ENCODE assay signal across 22 cellular contexts in the genomic region with DNA sequence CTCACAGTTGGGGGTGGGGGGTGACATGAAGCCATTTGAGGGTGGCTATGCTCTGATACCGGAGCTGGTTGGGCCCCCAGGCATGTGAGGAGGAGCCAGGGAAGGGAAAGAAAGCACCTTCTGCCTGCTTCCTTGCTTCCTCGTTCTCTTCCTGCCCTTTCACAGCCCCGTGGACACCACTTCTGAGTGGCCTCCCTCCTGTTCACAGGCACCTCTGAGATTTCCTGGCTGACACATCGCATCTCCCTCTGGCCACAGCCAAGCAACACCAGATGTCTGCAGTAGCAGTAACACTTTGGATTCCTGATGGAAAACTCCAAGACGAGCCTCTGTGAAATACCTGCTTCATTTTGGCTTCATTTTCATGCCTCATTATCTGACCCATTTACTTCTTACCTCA.
A peak's percentile ranks its signal among the peaks of the same experiment; 100 is the strongest.
DNase-seq lines count a peak whose midpoint lies in the region; ATAC-seq, FAIRE-seq and TF ChIP-seq lines count a peak whose summit lies in the region.
"Had no signal": no experiment of that assay in that cellular context is flagged by ENCODE, and none has a peak within 500 bp of the region (broad histone marks: within the 10 kb centered on the region; RNA-seq: fewer than 3 reads in every experiment).

No MANE protein-coding gene starts in this region.

- TF ChIP-seq EP300 in tibial nerve (IDR thresholded peaks at IDR 0.05), result no peak

- intact Hi-C loops in Right ventricle myocardium inferior (cut with DNase I) (no loop called here), cardiac septum (cut with DNase I) (no loop called here), right lobe of liver (cut with DNase I) (no loop called here)
- intact Hi-C loops in CD4-positive, alpha-beta memory T cell (cut with micrococcal nuclease), result no loop called here

- 69% methylated on average over 4 of the region's 5 CpGs for WGBS in right lobe of liver (ENCODE audit: insufficient coverage, low coverage, low lambda C conversion rate, missing lambda C conversion rate)
- whole genome bisulfite sequencing in tibial nerve, 2 donors, result 44 to 48% methylated on average over 5 of the region's 5 CpGs

- peak overlapping the region; percentile 30 for H3K27ac Mint-ChIP-seq in mesothelial cell of epicardium
- H3K27ac Mint-ChIP-seq in CD4-positive, alpha-beta memory T cell, result no peak overlapping the region
- H3K27ac Mint-ChIP-seq: activated naive CD4-positive, alpha-beta T cell treated with anti-CD3 and anti-CD28 coated beads, Interleukin-2, amount 50 U/mL, for 72 hours; T-helper 2 cell treated with Interferon-gamma antibody and Interleukin-4, amounts not matched to agents 5 μg/mL and 100 μg/mL, for 36 hours had no signal

- no peaks in the 10 kb centered on the region for H3K27me3 ChIP-seq in bronchial epithelial cell (ENCODE audit: control insufficient read depth, insufficient read depth, low read length)
- no peaks in the 10 kb centered on the region for H3K27me3 ChIP-seq in CD4-positive, alpha-beta memory T cell (ENCODE audit: insufficient read depth, low read length)
- H3K27me3 ChIP-seq in MM.1S (replicated peaks; ENCODE audit: insufficient read depth, low read length), result no peaks in the 10 kb centered on the region
- no peaks in the 10 kb centered on the region for H3K27me3 ChIP-seq in right lobe of liver
- no peaks in the 10 kb centered on the region for H3K27me3 ChIP-seq in tibial nerve
- H3K27me3 ChIP-seq: body of pancreas, SJSA1 had no signal

- no peaks in the 10 kb centered on the region for H3K36me3 Mint-ChIP-seq in mesothelial cell of epicardium
- H3K36me3 Mint-ChIP-seq in CD4-positive, alpha-beta memory T cell, result peaks cover 0 to 2% of the 10 kb centered on the region in 2 donors
- H3K36me3 Mint-ChIP-seq: activated naive CD4-positive, alpha-beta T cell treated with anti-CD3 and anti-CD28 coated beads, Interleukin-2, amount 50 U/mL, for 72 hours had no signal

- no peaks in the 10 kb centered on the region for H4K20me1 ChIP-seq in MM.1S (ENCODE audit: insufficient read depth, low read length)

- H3K9me3 Mint-ChIP-seq in mesothelial cell of epicardium, result peaks cover 1% of the 10 kb centered on the region
- H3K9me3 Mint-ChIP-seq in CD4-positive, alpha-beta memory T cell, result peaks cover 0 to 2% (median 0%) of the 10 kb centered on the region in 8 donors
- H3K9me3 Mint-ChIP-seq: activated naive CD4-positive, alpha-beta T cell treated with anti-CD3 and anti-CD28 coated beads, Interleukin-2, amount 50 U/mL, for 72 hours; CD4-positive, alpha-beta T cell had no signal

- no peak for TF ChIP-seq CTCF in bronchial epithelial cell (IDR thresholded peaks at IDR 0.05; ENCODE audit: insufficient read depth, low read length, severe bottlenecking)
- TF ChIP-seq CTCF in mesothelial cell of epicardium (IDR thresholded peaks at IDR 0.05; ENCODE audit: unreplicated experiment), result no peak
- TF ChIP-seq CTCF in MM.1S (IDR thresholded peaks at IDR 0.05; ENCODE audit: low read length), result no peak
- TF ChIP-seq CTCF in right lobe of liver (IDR thresholded peaks at IDR 0.05), result no peak
- TF ChIP-seq CTCF in tibial nerve (IDR thresholded peaks at IDR 0.05), result no peak

- no peak overlapping the region for H2AFZ ChIP-seq in MM.1S (ENCODE audit: low read length)

- no peaks in the 10 kb centered on the region for H3K4me1 ChIP-seq in CD4-positive, alpha-beta memory T cell (ENCODE audit: insufficient read depth, low read length)
- H3K4me1 ChIP-seq in MM.1S (ENCODE audit: low read length) (peaks cover 11% of the 10 kb centered on the region), right lobe of liver (peaks cover 0 to 62% (median 15%) of the 10 kb centered on the region in 4 donors), tibial nerve (peaks cover 0 to 19% (median 0%) of the 10 kb centered on the region in 4 donors)
- H3K4me1 ChIP-seq: SJSA1 had no signal

- H3K27ac ChIP-seq in CD4-positive, alpha-beta memory T cell (ENCODE audit: low read depth, low read length), result no peak overlapping the region
- H3K27ac ChIP-seq in MM.1S (ENCODE audit: low read length), result no peak overlapping the region
- H3K27ac ChIP-seq in right lobe of liver, result no peak overlapping the region
- peak overlapping the region in 1 of 4 donors; percentile 37 for H3K27ac ChIP-seq in tibial nerve
- H3K27ac ChIP-seq: SJSA1, skin epidermis had no signal

- no peak for TF ChIP-seq POLR2A in right lobe of liver (IDR thresholded peaks at IDR 0.05)
- TF ChIP-seq POLR2A in tibial nerve (IDR thresholded peaks at IDR 0.05), result no peak

- no peak overlapping the region for H3K4me3 Mint-ChIP-seq in mesothelial cell of epicardium
- H3K4me3 Mint-ChIP-seq in CD4-positive, alpha-beta memory T cell, result no peak overlapping the region
- H3K4me3 Mint-ChIP-seq: CD4-positive, alpha-beta T cell; naive thymus-derived CD8-positive, alpha-beta T cell; T-helper 2 cell treated with Interferon-gamma antibody and Interleukin-4, amounts not matched to agents 5 μg/mL and 100 μg/mL, for 36 hours had no signal

- no peaks in the 10 kb centered on the region for H3K27me3 Mint-ChIP-seq in mesothelial cell of epicardium (ENCODE audit: low read depth)
- H3K27me3 Mint-ChIP-seq in CD4-positive, alpha-beta memory T cell, result no peaks in the 10 kb centered on the region
- H3K27me3 Mint-ChIP-seq: CD4-positive, alpha-beta T cell; naive thymus-derived CD8-positive, alpha-beta T cell had no signal

- H3K36me3 ChIP-seq in bronchial epithelial cell (ENCODE audit: control insufficient read depth, insufficient read depth, low read length), result no peaks in the 10 kb centered on the region
- H3K36me3 ChIP-seq in CD4-positive, alpha-beta memory T cell (ENCODE audit: insufficient read depth, low read length), result no peaks in the 10 kb centered on the region
- no peaks in the 10 kb centered on the region for H3K36me3 ChIP-seq in MM.1S (replicated peaks; ENCODE audit: insufficient read depth, low read length)
- no peaks in the 10 kb centered on the region for H3K36me3 ChIP-seq in right lobe of liver
- no peaks in the 10 kb centered on the region for H3K36me3 ChIP-seq in tibial nerve
- H3K36me3 ChIP-seq: HAP-1, SJSA1 had no signal

- FAIRE-seq in bronchial epithelial cell (lab: Jason Lieb, UNC), result no peak

- peak; percentile 63 for ATAC-seq in Right ventricle myocardium inferior
- ATAC-seq in right lobe of liver, result no peak
- ATAC-seq: activated naive CD4-positive, alpha-beta T cell treated with anti-CD3 and anti-CD28 coated beads, Interleukin-2, amount 50 U/mL, for 72 hours; body of pancreas; naive thymus-derived CD8-positive, alpha-beta T cell had no signal

- H3K4me3 ChIP-seq in bronchial epithelial cell (ENCODE audit: low read depth, low read length) (no peak overlapping the region), MM.1S (ENCODE audit: low read length) (no peak overlapping the region), right lobe of liver (no peak overlapping the region), tibial nerve (no peak overlapping the region)
- no peak overlapping the region for H3K4me3 ChIP-seq in CD4-positive, alpha-beta memory T cell (ENCODE audit: low read length in 2 of 2)
- H3K4me3 ChIP-seq: body of pancreas, HAP-1, SJSA1, skin epidermis had no signal

- DNase-seq in Right ventricle myocardium inferior (ENCODE audit: missing footprints) (no peak), cardiac septum (ENCODE audit: low spot score) (no peak), bronchial epithelial cell (ENCODE audit: low read depth) (peak; percentile 36), mesothelial cell of epicardium (ENCODE audit: low spot score in 2 of 2, unreplicated experiment in 2 of 2) (no peak), MM.1S (no peak), right lobe of liver (no peak), tibial nerve (ENCODE audit: low spot score in 2 of 2) (no peak)
- no peak for DNase-seq in CD4-positive, alpha-beta memory T cell
- DNase-seq: ACHN; body of pancreas; CD4-positive, alpha-beta T cell; glutamatergic neuron; naive thymus-derived CD8-positive, alpha-beta T cell; NCI-H1105; NCI-H2107; NCI-H524; stimulated activated CD4-positive, alpha-beta T cell treated with anti-CD3 and anti-CD28 coated beads, Interleukin-2, amount 100 ng/mL, for 48 hours had no signal

- no peaks in the 10 kb centered on the region for H3K79me2 ChIP-seq in MM.1S (ENCODE audit: low read length)

- H3K9me3 ChIP-seq in CD4-positive, alpha-beta memory T cell (ENCODE audit: control insufficient read depth in 1 of 2, low read length in 2 of 2), result no peaks in the 10 kb centered on the region
- H3K9me3 ChIP-seq in MM.1S (replicated peaks; ENCODE audit: insufficient read depth, low read length), result no peaks in the 10 kb centered on the region
- H3K9me3 ChIP-seq in right lobe of liver, result no peaks in the 10 kb centered on the region
- H3K9me3 ChIP-seq in tibial nerve, result no peaks in the 10 kb centered on the region
- H3K9me3 ChIP-seq: body of pancreas, HAP-1, SJSA1 had no signal

- peaks cover 24% of the 10 kb centered on the region for H3K4me1 Mint-ChIP-seq in mesothelial cell of epicardium
- peaks cover 0 to 4% (median 0%) of the 10 kb centered on the region in 4 donors for H3K4me1 Mint-ChIP-seq in CD4-positive, alpha-beta memory T cell

- POLR2A ChIA-PET in CD4-positive, alpha-beta memory T cell (lab: Charles Lee; ENCODE audit: partially characterized antibody), result no interaction called here

- CTCF ChIA-PET in CD4-positive, alpha-beta memory T cell (lab: Charles Lee; ENCODE audit: partially characterized antibody), result interaction anchor here (1.2 kb wide), 1 partner anchor 126 kb away, joined by 4 read pairs; no protein-coding TSS in a partner anchor

- no peak overlapping the region for H3K9ac ChIP-seq in MM.1S (ENCODE audit: low read length)

- H3K4me2 ChIP-seq in MM.1S (ENCODE audit: low read depth, low read length), result no peak overlapping the region

- no peaks in the 10 kb centered on the region for H3K9me2 ChIP-seq in MM.1S (replicated peaks; ENCODE audit: insufficient read depth, low read length)

- no peaks in the 10 kb centered on the region for H3F3A ChIP-seq in MM.1S (ENCODE audit: insufficient read depth, low read length)
